Comparison of ENCODE assay signal across 10 cellular contexts in genomic region chr10:56359837-56360236, GRCh38. TPM values are rescaled to one million over a fixed set of nuclear protein-coding genes. Genes with fewer than 3 reads are reported as not detected.
DNase-seq lines count a peak whose midpoint lies in the region; ATAC-seq, FAIRE-seq and TF ChIP-seq lines count a peak whose summit lies in the region.
"Had no signal": no experiment of that assay in that cellular context is flagged by ENCODE, and none has a peak within 500 bp of the region (broad histone marks: within the 10 kb centered on the region; RNA-seq: fewer than 3 reads in every experiment).

No MANE protein-coding gene starts in this region.

- peaks cover 6% of the 10 kb centered on the region for H3K36me3 ChIP-seq in mammary epithelial cell (ENCODE audit: insufficient read depth, low read length)
- H3K36me3 ChIP-seq in neuron (ENCODE audit: insufficient read depth, low read length): peaks cover 24% of the 10 kb centered on the region
- H3K36me3 ChIP-seq: ascending aorta had no signal

- H3K27me3 ChIP-seq in mammary epithelial cell (ENCODE audit: insufficient read depth, low read length) (no peaks in the 10 kb centered on the region), neuron (ENCODE audit: insufficient read depth, low read length) (no peaks in the 10 kb centered on the region)
- H3K27me3 ChIP-seq: ascending aorta had no signal

- FAIRE-seq in urothelium cell line (lab: Jason Lieb, UNC): no peak
- FAIRE-seq: GM12891, TTC549 had no signal

- TF ChIP-seq POLR2A in NB4 (IDR thresholded peaks at IDR 0.05; ENCODE audit: extremely low read depth, insufficient read length): no peak

- H3K9ac ChIP-seq in mammary epithelial cell (ENCODE audit: insufficient read depth, low read length): no peak overlapping the region

- no peaks in the 10 kb centered on the region for H3K9me3 ChIP-seq in mammary epithelial cell (replicated peaks; ENCODE audit: insufficient read depth, low read length)
- H3K9me3 ChIP-seq in neuron (ENCODE audit: low read length): no peaks in the 10 kb centered on the region
- H3K9me3 ChIP-seq: ascending aorta had no signal

- intact Hi-C loops in mammary epithelial cell (cut with micrococcal nuclease) (loop anchor here (5.0 kb wide), 1 partner anchor 462 kb away; no protein-coding TSS in a partner anchor), left cardiac atrium (cut with DNase I) (no loop called here)

- 96% methylated on average over 3 of the region's 4 CpGs for WGBS in mammary epithelial cell (ENCODE audit: low coverage, missing lambda C conversion rate)

- peak overlapping the region; percentile 78 for H3K4me2 ChIP-seq in mammary epithelial cell (ENCODE audit: insufficient read depth, low read depth, low read length)

- peak overlapping the region; percentile 82; the same call in 1 of the 2 replicates for H3K4me3 ChIP-seq in GM08714 (ENCODE audit: low read length)
- peak overlapping the region; percentile 99 for H3K4me3 ChIP-seq in NB4 (ENCODE audit: low read depth, low read length)
- peak overlapping the region in 2 of 3 experiments; percentile 85 to 86 for H3K4me3 ChIP-seq in mammary epithelial cell (replicated peaks in 1 of 3; ENCODE audit: insufficient read depth in 1 of 3, low read depth in 2 of 3, low read length in 3 of 3)
- H3K4me3 ChIP-seq in neuron (ENCODE audit: low read length): peak overlapping the region; percentile 67

- peaks cover 11% of the 10 kb centered on the region for H3K4me1 ChIP-seq in mammary epithelial cell (ENCODE audit: insufficient read depth, low read length)
- H3K4me1 ChIP-seq in neuron (ENCODE audit: insufficient read depth, low read length): peaks cover 10% of the 10 kb centered on the region

- DNase-seq in NB4 (ENCODE audit: low read depth) (no peak), mammary epithelial cell (no peak), urothelium cell line (ENCODE audit: low spot score) (no peak), left cardiac atrium (no peak)
- no peak for DNase-seq in stimulated activated CD4-positive, alpha-beta T cell treated with anti-CD3 and anti-CD28 coated beads, Interleukin-2, amount 100 ng/mL, for 48 hours

- in situ Hi-C loops in mammary epithelial cell (cut with MboI; ENCODE audit: low sequenced_read_pairs in 2 of 2): no loop called here

- no peaks in the 10 kb centered on the region for H4K20me1 ChIP-seq in mammary epithelial cell (ENCODE audit: insufficient read depth, low read length)

- CTCF ChIA-PET in mammary epithelial cell (lab: Charles Lee; ENCODE audit: low non-redundant PET): no interaction called here

- no peak for TF ChIP-seq CTCF in NB4 (IDR thresholded peaks at IDR 0.05; ENCODE audit: low read depth, low read length)
- TF ChIP-seq CTCF in mammary epithelial cell (conservative IDR thresholded peaks at IDR 0.05 in 1 of 2, IDR thresholded peaks at IDR 0.05 in 1 of 2; ENCODE audit: extremely low read depth in 1 of 2, insufficient read depth in 1 of 2, low read depth in 1 of 2, low read length in 2 of 2): no peak

- BruUV-seq in mammary epithelial cell (replicated peaks; lab: Mats Ljungman, UMichigan): no TSS peak

- dilution Hi-C loops in mammary epithelial cell (cut with HindIII; ENCODE audit: low sequenced_read_pairs): no loop called here

- peaks cover 34% of the 10 kb centered on the region for H3K79me2 ChIP-seq in mammary epithelial cell (ENCODE audit: insufficient read depth, low read length)

- no peak overlapping the region for H3K27ac ChIP-seq in mammary epithelial cell (ENCODE audit: insufficient read depth, low read depth, low read length)
- H3K27ac ChIP-seq: ascending aorta had no signal

- H2AFZ ChIP-seq in mammary epithelial cell (ENCODE audit: low read depth, low read length) (peak overlapping the region; percentile 97), neuron (ENCODE audit: low read depth, low read length) (no peak overlapping the region)

- no peak for ATAC-seq in left cardiac atrium

RNA-seq across cellular contexts. Expression of gene ZWINT, which starts 1.2 kb away (rescaled TPM):
- 10 to 100 TPM in 1 of 2 donors, 1 to 10 TPM in 1; 6.7 to 42.0 TPM for total RNA-seq in mammary epithelial cell
- polyA plus RNA-seq in mammary epithelial cell: 75.6 TPM
- 47.1 TPM for polyA minus RNA-seq in mammary epithelial cell
- 1 to 10 TPM; 1.6 to 4.7 TPM for total RNA-seq in left cardiac atrium
- total RNA-seq: ascending aorta had no signal
